Comparison of ENCODE assay signal across 10 cellular contexts in genomic region chr1:99650773-99651437, GRCh38. TPM values are rescaled to one million over a fixed set of nuclear protein-coding genes. Genes with fewer than 3 reads are reported as not detected.
A peak's percentile ranks its signal among the peaks of the same experiment; 100 is the strongest.
DNase-seq lines count a peak whose midpoint lies in the region; ATAC-seq, FAIRE-seq and TF ChIP-seq lines count a peak whose summit lies in the region.
"Had no signal": no experiment of that assay in that cellular context is flagged by ENCODE, and none has a peak within 500 bp of the region (broad histone marks: within the 10 kb centered on the region; RNA-seq: fewer than 3 reads in every experiment).

No MANE protein-coding gene starts in this region.

- no peak overlapping the region for H3K4me3 ChIP-seq in liver (ENCODE audit: low read depth in 1 of 3, low read length in 3 of 3)
- no peak overlapping the region for H3K4me3 ChIP-seq in HepG2 (replicated peaks in 1 of 3; ENCODE audit: insufficient read depth in 1 of 3, low read depth in 2 of 3, low read length in 3 of 3)
- H3K4me3 ChIP-seq in neural progenitor cell, result no peak overlapping the region
- H3K4me3 ChIP-seq: dorsolateral prefrontal cortex, spleen had no signal

- H3F3A ChIP-seq in neural progenitor cell (ENCODE audit: low read depth), result peaks cover 17% of the 10 kb centered on the region

- TF ChIP-seq RAD21 in liver (IDR thresholded peaks at IDR 0.05) (no peak), HepG2 (CRISPR knock-in tag; IDR thresholded peaks at IDR 0.05) (no peak)

- POLR2A ChIA-PET in HepG2 (lab: Yijun Ruan, JAX), result no interaction called here

- ATAC-seq in HepG2, result no peak

- H3K36me3 ChIP-seq in liver (ENCODE audit: control insufficient read depth in 4 of 4, insufficient read depth in 3 of 4, low read depth in 1 of 4, low read length in 3 of 4) (no peaks in the 10 kb centered on the region), HepG2 (replicated peaks in 1 of 2; ENCODE audit: control insufficient read depth in 1 of 2, insufficient read depth in 2 of 2, low read length in 2 of 2) (no peaks in the 10 kb centered on the region; a peak in 2 of 5 replicates), neural progenitor cell (no peaks in the 10 kb centered on the region)
- H3K36me3 ChIP-seq: spleen had no signal

- in situ Hi-C loops in HepG2 (cut with HindIII; ENCODE audit: extremely low pct_ligation_motif_present, low pct_unique_long_range_greater_than_20kb), result no loop called here

- H2AFZ ChIP-seq in HepG2 (ENCODE audit: low read length), result no peak overlapping the region
- H2AFZ ChIP-seq in neural progenitor cell (replicated peaks), result peak overlapping the region; percentile 14

- FAIRE-seq in HepG2 (lab: Jason Lieb, UNC), result no peak

- H3K4me1 ChIP-seq in liver (ENCODE audit: control insufficient read depth in 4 of 4, insufficient read depth in 4 of 4, low read length in 3 of 4), result peaks cover 5 to 65% (median 42%) of the 10 kb centered on the region in 4 donors
- H3K4me1 ChIP-seq in HepG2 (ENCODE audit: insufficient read depth, low read length), result peaks cover 39% of the 10 kb centered on the region
- peaks cover 57% of the 10 kb centered on the region for H3K4me1 ChIP-seq in neural progenitor cell

- H4K20me1 ChIP-seq in HepG2 (ENCODE audit: insufficient read depth, low read length), result no peaks in the 10 kb centered on the region; the same call in 1 of the 2 replicates
- no peaks in the 10 kb centered on the region for H4K20me1 ChIP-seq in neural progenitor cell (ENCODE audit: low read depth)

- no peaks in the 10 kb centered on the region for H3K36me3 Mint-ChIP-seq in neural progenitor cell

- peak overlapping the region; percentile 16 to 73 for H3K27ac ChIP-seq in liver (ENCODE audit: low read depth in 1 of 2, low read length in 2 of 2)
- no peak overlapping the region for H3K27ac ChIP-seq in HepG2 (ENCODE audit: extremely low read length, insufficient read depth, low read length)
- H3K27ac ChIP-seq in epithelial cell of prostate, result peak overlapping the region; percentile 48
- H3K27ac ChIP-seq in neural progenitor cell, result no peak overlapping the region
- H3K27ac ChIP-seq: spleen had no signal

- no TSS peak for BruUV-seq in HepG2 (replicated peaks; lab: Mats Ljungman, UMichigan)

- intact Hi-C loops in HepG2 (cut with micrococcal nuclease; ENCODE audit: unreplicated experiment), result no loop called here

- H3K4me2 ChIP-seq in HepG2 (ENCODE audit: low read depth, low read length) (no peak overlapping the region), neural progenitor cell (no peak overlapping the region)

- TF ChIP-seq CTCF in liver (IDR thresholded peaks at IDR 0.05; ENCODE audit: low read depth, low read length, missing input control) (no peak), HepG2 (CRISPR knock-in tag; IDR thresholded peaks at IDR 0.05) (no peak), neural progenitor cell (IDR thresholded peaks at IDR 0.05) (no peak)

- H3K4me3 Mint-ChIP-seq in neural progenitor cell, result no peak overlapping the region

- H3K9me3 ChIP-seq in liver (ENCODE audit: control insufficient read depth in 4 of 4, low read length in 3 of 4) (no peaks in the 10 kb centered on the region), HepG2 (ENCODE audit: low read length) (no peaks in the 10 kb centered on the region), neural progenitor cell (ENCODE audit: low read depth) (no peaks in the 10 kb centered on the region)
- H3K9me3 ChIP-seq: spleen had no signal

- H3K9ac ChIP-seq in liver (ENCODE audit: low read depth in 1 of 2, low read length in 2 of 2), result no peak overlapping the region
- H3K9ac ChIP-seq in HepG2 (ENCODE audit: insufficient read depth, low read depth, low read length), result no peak overlapping the region
- no peak overlapping the region for H3K9ac ChIP-seq in neural progenitor cell

- peaks cover 3% of the 10 kb centered on the region for H3K27me3 Mint-ChIP-seq in neural progenitor cell (ENCODE audit: insufficient read depth, low read depth)

- H3K27ac Mint-ChIP-seq in neural progenitor cell, result no peak overlapping the region

- TF ChIP-seq POLR2A in HepG2 (IDR thresholded peaks at IDR 0.05; ENCODE audit: insufficient read depth in 1 of 2, low read depth in 2 of 2, low read length in 2 of 2), result no peak

- WGBS in liver, result 51% methylated on average over 3 of the region's 3 CpGs
- WGBS in HepG2 (ENCODE audit: low lambda C conversion rate), result 75% methylated on average over 3 of the region's 3 CpGs

- peaks cover 29% of the 10 kb centered on the region for H3K4me1 Mint-ChIP-seq in neural progenitor cell

- CTCF ChIA-PET in HepG2 (lab: Yijun Ruan, JAX; ENCODE audit: low intra/inter-chr PET ratio, low total read pairs), result no interaction called here

- DNase-seq in HepG2 (ENCODE audit: low spot score) (no peak), epithelial cell of prostate (ENCODE audit: low read depth, low spot score) (no peak), neural progenitor cell (ENCODE audit: low spot score) (peak; percentile 28), NCI-H128 (lab: John Stamatoyannopoulos, UW; ENCODE audit: unreplicated experiment) (no peak), T-helper 2 cell (no peak)
- DNase-seq in stimulated activated naive CD4-positive, alpha-beta T cell (lab: John Stamatoyannopoulos, UW), result no peak
- DNase-seq in NK-92 treated with Interleukin-12 subunit alpha and Interleukin-12 subunit beta, amount 100 ng/mL, for 24 hours (lab: John Stamatoyannopoulos, UW), result no peak
- DNase-seq: dorsolateral prefrontal cortex, spleen had no signal

- peaks cover 31% of the 10 kb centered on the region for H3K79me2 ChIP-seq in HepG2 (ENCODE audit: insufficient read depth, low read length)
- H3K79me2 ChIP-seq in neural progenitor cell (ENCODE audit: low read depth), result no peaks in the 10 kb centered on the region

- peaks cover 2% of the 10 kb centered on the region for H3K9me3 Mint-ChIP-seq in neural progenitor cell

- TF ChIP-seq EP300 in HepG2 (IDR thresholded peaks at IDR 0.05; ENCODE audit: low read depth in 2 of 2, low read length in 2 of 2) (no peak), HepG2 (CRISPR knock-in tag; IDR thresholded peaks at IDR 0.05; ENCODE audit: borderline replicate concordance) (no peak)

- H3K27me3 ChIP-seq in liver (ENCODE audit: control insufficient read depth in 4 of 4, insufficient read depth in 4 of 4, low read length in 3 of 4) (no peaks in the 10 kb centered on the region), HepG2 (ENCODE audit: control insufficient read depth in 1 of 2, insufficient read depth in 2 of 2, low read length in 2 of 2) (no peaks in the 10 kb centered on the region; a peak in 1 of 5 replicates), neural progenitor cell (no peaks in the 10 kb centered on the region)

TF ChIP-seq in liver, 16 proteins besides CTCF, POLR2A, EP300 and RAD21:
- no peak for TF ChIP-seq ATF3 (IDR thresholded peaks at IDR 0.05)
- TF ChIP-seq, protein P1, sequence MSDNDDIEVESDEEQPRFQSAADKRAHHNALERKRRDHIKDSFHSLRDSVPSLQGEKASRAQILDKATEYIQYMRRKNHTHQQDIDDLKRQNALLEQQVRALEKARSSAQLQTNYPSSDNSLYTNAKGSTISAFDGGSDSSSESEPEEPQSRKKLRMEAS (IDR thresholded peaks at IDR 0.05), result peak; percentile 37

TF ChIP-seq in HepG2, 621 proteins besides CTCF, POLR2A, EP300 and RAD21:
- TF ChIP-seq LCORL (IDR thresholded peaks at IDR 0.05), result no peak
- TF ChIP-seq LCORL (CRISPR knock-in tag; IDR thresholded peaks at IDR 0.05), result no peak
- no peak for TF ChIP-seq JUND (CRISPR knock-in tag; IDR thresholded peaks at IDR 0.05)
- no peak for TF ChIP-seq SSRP1 (CRISPR knock-in tag; IDR thresholded peaks at IDR 0.05)
- TF ChIP-seq ZKSCAN5 (CRISPR knock-in tag; IDR thresholded peaks at IDR 0.05), result no peak
- TF ChIP-seq, protein P2, sequence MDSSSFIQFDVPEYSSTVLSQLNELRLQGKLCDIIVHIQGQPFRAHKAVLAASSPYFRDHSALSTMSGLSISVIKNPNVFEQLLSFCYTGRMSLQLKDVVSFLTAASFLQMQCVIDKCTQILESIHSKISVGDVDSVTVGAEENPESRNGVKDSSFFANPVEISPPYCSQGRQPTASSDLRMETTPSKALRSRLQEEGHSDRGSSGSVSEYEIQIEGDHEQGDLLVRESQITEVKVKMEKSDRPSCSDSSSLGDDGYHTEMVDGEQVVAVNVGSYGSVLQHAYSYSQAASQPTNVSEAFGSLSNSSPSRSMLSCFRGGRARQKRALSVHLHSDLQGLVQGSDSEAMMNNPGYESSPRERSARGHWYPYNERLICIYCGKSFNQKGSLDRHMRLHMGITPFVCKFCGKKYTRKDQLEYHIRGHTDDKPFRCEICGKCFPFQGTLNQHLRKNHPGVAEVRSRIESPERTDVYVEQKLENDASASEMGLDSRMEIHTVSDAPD (CRISPR knock-in tag; IDR thresholded peaks at IDR 0.05), result no peak
- no peak for TF ChIP-seq ZNF260 (CRISPR knock-in tag; IDR thresholded peaks at IDR 0.05; ENCODE audit: borderline replicate concordance, low read depth)

RNA-seq across cellular contexts. Expression of gene PALMD, which starts 5.0 kb away (rescaled TPM):
- total RNA-seq in liver, result 10 to 100 TPM; 18.3 to 20.6 TPM
- 10 to 100 TPM in 1 of 2 donors, 1 to 10 TPM in 1; 9.7 to 24.0 TPM for polyA plus RNA-seq in liver
- 31.1 and 42.0 TPM in 2 replicates for total RNA-seq in HepG2 (2016; rRNA removed; fragmentation: Illumina TruSeq; extraction: Trizol)
- 10.3 and 11.6 TPM in 2 replicates for total RNA-seq in HepG2 (2016; cell fraction: cytosol; rRNA removed; fragmentation: Illumina TruSeq; extraction: Trizol; ENCODE audit: low read depth)
- 30.7 and 39.5 TPM in 2 replicates for total RNA-seq in HepG2 (2016; cell fraction: insoluble cytoplasmic fraction; rRNA removed; fragmentation: Illumina TruSeq; extraction: Trizol)
- total RNA-seq in HepG2 (2016; cell fraction: membrane; rRNA removed; fragmentation: Illumina TruSeq; extraction: Trizol), result 24.2 and 24.3 TPM in 2 replicates
- 26.7 and 29.8 TPM in 2 replicates for total RNA-seq in HepG2 (2016; cell fraction: nucleus; rRNA removed; fragmentation: Illumina TruSeq; extraction: Trizol)
- polyA plus RNA-seq in HepG2 (2011; rRNA removed), result 4.6 and 5.5 TPM in 2 replicates
- 2.7 and 3.8 TPM in 2 replicates for polyA plus RNA-seq in HepG2 (2011; cell fraction: cytosol; rRNA removed)
- polyA plus RNA-seq in HepG2 (2011; cell fraction: nucleus; rRNA removed), result 4.6 and 6.1 TPM in 2 replicates
- polyA plus RNA-seq in HepG2 (2012), result 6.5 and 16.7 TPM in 2 replicates
- polyA plus RNA-seq in HepG2 (2016; cell fraction: cytosol; fragmentation: Illumina TruSeq; extraction: Trizol; ENCODE audit: low read depth), result 6.7 and 7.6 TPM in 2 replicates
- 47.1 and 47.2 TPM in 2 replicates for polyA plus RNA-seq in HepG2 (2016; cell fraction: insoluble cytoplasmic fraction; fragmentation: Illumina TruSeq; extraction: Trizol; ENCODE audit: low read depth)
- polyA plus RNA-seq in HepG2 (2016; cell fraction: membrane; fragmentation: Illumina TruSeq; extraction: Trizol; ENCODE audit: low read depth), result 16.3 and 16.4 TPM in 2 replicates
- 32.5 and 34.5 TPM in 2 replicates for polyA plus RNA-seq in HepG2 (2016; cell fraction: nucleus; fragmentation: Illumina TruSeq; extraction: Trizol; ENCODE audit: insufficient read depth, low read depth)
- polyA minus RNA-seq in HepG2 (2011; rRNA and poly(A)+ RNA removed; ENCODE audit: low replicate concordance), result 1.1 and 7.9 TPM in 2 replicates
- polyA minus RNA-seq in HepG2 (2011; cell fraction: cytosol; rRNA and poly(A)+ RNA removed), result 4.4 and 5.5 TPM in 2 replicates
- 20.3 and 20.6 TPM in 2 replicates for polyA minus RNA-seq in HepG2 (2011; cell fraction: nucleus; rRNA and poly(A)+ RNA removed)
- total RNA-seq in neural progenitor cell (ENCODE audit: low replicate concordance), result not detected in 2 replicates

Comparison
In these comparisons a context has a peak if more than half of its experiments do, and no peak if none do; other contexts are left out.
1. H3K27ac ChIP-seq: peak in liver (2 of 2) and epithelial cell of prostate (single experiment); none in HepG2 (single experiment) and neural progenitor cell (single experiment).
2. RNA of gene PALMD, which starts 5.0 kb away (total RNA-seq): 10.3 to 42.0 TPM in HepG2 and 18.3 to 20.6 TPM in liver; not detected in neural progenitor cell; every median in the first group is over 10 times any median in the second.